8 cellular contexts compared by ENCODE assay signal in the genomic region with DNA sequence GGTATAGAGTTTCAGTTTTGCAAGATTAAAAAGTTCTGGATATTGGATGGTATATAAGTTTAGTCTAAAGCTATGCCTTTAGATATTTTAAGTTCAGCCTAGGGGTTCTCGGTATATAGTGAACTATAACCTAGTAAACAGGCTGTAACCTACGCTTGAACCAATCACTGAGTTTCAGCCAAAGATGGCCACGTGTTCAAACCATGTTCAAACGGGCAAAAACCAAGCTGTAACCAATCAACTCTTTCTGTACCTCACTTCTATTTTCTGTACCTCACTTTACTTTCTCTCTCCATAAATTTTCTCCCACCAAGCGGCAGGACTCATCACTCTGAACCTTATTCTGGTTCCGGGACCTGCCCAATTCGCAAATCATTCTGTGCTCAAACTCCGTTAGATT. TPM values are rescaled to one million over a fixed set of nuclear protein-coding genes. Genes with fewer than 3 reads are reported as not detected.
DNase-seq lines count a peak whose midpoint lies in the region; ATAC-seq and TF ChIP-seq lines count a peak whose summit lies in the region.

No MANE protein-coding gene starts in this region.

- no peaks in the 10 kb centered on the region for H4K20me1 ChIP-seq in osteoblast (ENCODE audit: insufficient read depth, low read length)

- H2AFZ ChIP-seq in osteoblast (ENCODE audit: low read length) = peak overlapping the region; percentile 28

- H3K27me3 Mint-ChIP-seq in dendritic cell treated with granulocyte-macrophage colony-stimulating factor and Interleukin-4, amounts not matched to agents 40 ng/mL and 50 ng/mL, for 4 days = no peaks in the 10 kb centered on the region

- peaks cover 28% of the 10 kb centered on the region for H3K9me3 Mint-ChIP-seq in dendritic cell treated with granulocyte-macrophage colony-stimulating factor and Interleukin-4, amounts not matched to agents 40 ng/mL and 50 ng/mL, for 4 days

- peak; percentile 59 for DNase-seq in Caki2 (ENCODE audit: low read depth)
- peak; percentile 17 for DNase-seq in NAMALWA (ENCODE audit: low spot score)
- DNase-seq in osteoblast (ENCODE audit: insufficient read length, low spot score, missing footprints) = no peak
- DNase-seq in stimulated activated CD4-positive, alpha-beta T cell treated with anti-CD3 and anti-CD28 coated beads, Interleukin-2, amount 100 ng/mL, for 24 hours = no peak
- no peak for DNase-seq in middle frontal gyrus (ENCODE audit: extremely low spot score, low spot score)
- no peak for DNase-seq in Ammon's horn (ENCODE audit: low spot score)

- H3K36me3 Mint-ChIP-seq in dendritic cell treated with granulocyte-macrophage colony-stimulating factor and Interleukin-4, amounts not matched to agents 40 ng/mL and 50 ng/mL, for 4 days (ENCODE audit: low read depth) = peaks cover 65% of the 10 kb centered on the region

- peak overlapping the region; percentile 97 for H3K4me3 Mint-ChIP-seq in dendritic cell treated with granulocyte-macrophage colony-stimulating factor and Interleukin-4, amounts not matched to agents 40 ng/mL and 50 ng/mL, for 4 days

- peak overlapping the region; percentile 97 for H3K4me2 ChIP-seq in osteoblast (ENCODE audit: insufficient read depth, low read length)

- peaks cover 3% of the 10 kb centered on the region for H3K36me3 ChIP-seq in osteoblast (ENCODE audit: insufficient read depth, low read length)

- peaks cover 62% of the 10 kb centered on the region for H3K4me1 Mint-ChIP-seq in dendritic cell treated with granulocyte-macrophage colony-stimulating factor and Interleukin-4, amounts not matched to agents 40 ng/mL and 50 ng/mL, for 4 days (ENCODE audit: low read depth)

- in situ Hi-C loops in Caki2 (cut with HindIII; ENCODE audit: low pct_unique_long_range_greater_than_20kb, low sequenced_read_pairs) = no loop called here

- no peak for ATAC-seq in HG02642 (IDR thresholded peaks at IDR 0.05; ENCODE audit: poor library complexity, unreplicated experiment)

- no peaks in the 10 kb centered on the region for H3K9me3 ChIP-seq in osteoblast (ENCODE audit: low read depth, low read length)

- peaks cover 12% of the 10 kb centered on the region for H3K4me1 ChIP-seq in osteoblast (ENCODE audit: insufficient read depth, low read length)

- peak overlapping the region; percentile 100 for H3K27ac Mint-ChIP-seq in dendritic cell treated with granulocyte-macrophage colony-stimulating factor and Interleukin-4, amounts not matched to agents 40 ng/mL and 50 ng/mL, for 4 days

- no peaks in the 10 kb centered on the region for H3K27me3 ChIP-seq in osteoblast (ENCODE audit: insufficient read depth, low read length)

- H3K27ac ChIP-seq in osteoblast (ENCODE audit: low read depth, low read length) = peak overlapping the region; percentile 98

- peaks cover 53% of the 10 kb centered on the region for H3K79me2 ChIP-seq in osteoblast (ENCODE audit: insufficient read depth, low read length)

- H3K4me3 ChIP-seq in osteoblast (ENCODE audit: insufficient read depth, low read length) = peak overlapping the region; percentile 95

- TF ChIP-seq CTCF in osteoblast (IDR thresholded peaks at IDR 0.05; ENCODE audit: extremely low read depth, low read depth, low read length) = no peak

- intact Hi-C loops in dendritic cell treated with granulocyte-macrophage colony-stimulating factor and Interleukin-4, amounts not matched to agents 40 ng/mL and 50 ng/mL, for 4 days (cut with micrococcal nuclease) = loop anchor here (5.0 kb wide), 1 partner anchor 36 kb away; a partner anchor contains a TSS

RNA-seq across cellular contexts. Expression of a gene that starts 1.4 kb away (rescaled TPM):
- total RNA-seq in Caki2 (2014; rRNA removed; shearing (Covaris generic); ENCODE audit: low replicate concordance) = 45.5 and 46.1 TPM in 2 replicates
- 78.1 and 94.1 TPM in 2 replicates for total RNA-seq in osteoblast

RNA-seq across cellular contexts. Expression of a gene that starts 20.6 kb away (rescaled TPM):
- 0.47 TPM in 1 of 2 replicates, not detected in the other for total RNA-seq in Caki2 (2014; rRNA removed; shearing (Covaris generic); ENCODE audit: low replicate concordance)
- 3.6 and 4.4 TPM in 2 replicates for total RNA-seq in osteoblast

RNA-seq across cellular contexts. Expression of a gene that starts 37.9 kb away (rescaled TPM):
- total RNA-seq in Caki2 (2014; rRNA removed; shearing (Covaris generic); ENCODE audit: low replicate concordance) = 39.9 and 41.7 TPM in 2 replicates
- total RNA-seq in osteoblast = 4.7 and 5.1 TPM in 2 replicates

Comparison
In these comparisons a context has a peak if more than half of its experiments do, and no peak if none do; other contexts are left out.
1. DNase-seq: peak in Caki2 (single experiment) and NAMALWA (single experiment); none in osteoblast (single experiment), stimulated activated CD4-positive, alpha-beta T cell treated with anti-CD3 and anti-CD28 coated beads, Interleukin-2, amount 100 ng/mL, for 24 hours (0 of 2), middle frontal gyrus (single experiment) and Ammon's horn (single experiment).